13 cellular contexts compared by ENCODE assay signal in the genomic region with DNA sequence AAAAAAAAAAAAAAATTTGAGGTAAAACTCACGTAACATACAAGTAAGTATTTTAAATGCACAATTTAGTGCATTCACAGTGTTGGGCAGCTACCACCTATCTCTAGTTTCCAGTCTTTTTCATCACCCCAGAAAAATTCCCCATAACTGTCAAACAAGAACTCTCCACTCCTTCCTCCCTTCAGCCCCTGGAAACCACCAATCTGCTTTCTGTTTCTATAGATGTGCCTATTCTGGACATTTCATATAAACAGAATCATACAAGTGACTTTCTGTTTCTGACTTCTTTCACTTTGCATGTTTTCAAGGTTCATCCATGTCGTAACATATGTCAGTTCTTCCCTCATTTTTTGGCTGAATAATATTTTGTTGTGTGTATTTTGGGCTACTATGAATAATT. TPM values are rescaled to one million over a fixed set of nuclear protein-coding genes. Genes with fewer than 3 reads are reported as not detected.
DNase-seq lines count a peak whose midpoint lies in the region; ATAC-seq, FAIRE-seq and TF ChIP-seq lines count a peak whose summit lies in the region.
"Had no signal": no experiment of that assay in that cellular context is flagged by ENCODE, and none has a peak within 500 bp of the region (broad histone marks: within the 10 kb centered on the region; RNA-seq: fewer than 3 reads in every experiment).

No MANE protein-coding gene starts in this region.

- H3K9me3 Mint-ChIP-seq in activated naive CD8-positive, alpha-beta T cell treated with anti-CD3 and anti-CD28 coated beads, Interleukin-2, amount 50 U/mL, for 24 hours = peaks cover 24% of the 10 kb centered on the region

- no peak overlapping the region for H3K4me3 ChIP-seq in lower leg skin (ENCODE audit: low read depth, poor library complexity, severe bottlenecking)
- H3K4me3 ChIP-seq: gastrocnemius medialis, right lobe of liver had no signal

- TF ChIP-seq POLR2A in GM12892 (IDR thresholded peaks at IDR 0.05; ENCODE audit: low read depth, low read length) (no peak), lower leg skin (IDR thresholded peaks at IDR 0.05) (no peak)

- peaks cover 22% of the 10 kb centered on the region for H3K36me3 Mint-ChIP-seq in activated naive CD8-positive, alpha-beta T cell treated with anti-CD3 and anti-CD28 coated beads, Interleukin-2, amount 50 U/mL, for 24 hours (ENCODE audit: low read depth)

- WGBS in lower leg skin, 2 donors = 86 to 92% methylated on average over 2 of the region's 2 CpGs

- intact Hi-C loops in lower leg skin (cut with DNase I; ENCODE audit: low total_unique reads) = no loop called here

- peaks cover 43% of the 10 kb centered on the region for H3K4me1 Mint-ChIP-seq in activated naive CD8-positive, alpha-beta T cell treated with anti-CD3 and anti-CD28 coated beads, Interleukin-2, amount 50 U/mL, for 24 hours

- H3K27me3 Mint-ChIP-seq in activated naive CD8-positive, alpha-beta T cell treated with anti-CD3 and anti-CD28 coated beads, Interleukin-2, amount 50 U/mL, for 24 hours = peaks cover 13% of the 10 kb centered on the region

- peak overlapping the region; percentile 17 for H3K4me3 Mint-ChIP-seq in activated naive CD8-positive, alpha-beta T cell treated with anti-CD3 and anti-CD28 coated beads, Interleukin-2, amount 50 U/mL, for 24 hours

- peak; percentile 9 for FAIRE-seq in GM12892 (lab: Jason Lieb, UNC)

- no peak for TF ChIP-seq CTCF in lower leg skin (IDR thresholded peaks at IDR 0.05)

- DNase-seq in GM12892 (ENCODE audit: insufficient read length) (no peak), lower leg skin (ENCODE audit: low spot score in 2 of 2) (no peak), LoVo (ENCODE audit: low spot score) (no peak), NCI-H1694 treated with DMSO at 0.1 percent for 48 hours (lab: John Stamatoyannopoulos, UW) (no peak), EL (no peak)
- DNase-seq in activated naive CD8-positive, alpha-beta T cell treated with anti-CD3 and anti-CD28 coated beads, Interleukin-2, amount 50 U/mL, for 24 hours = no peak
- DNase-seq: cerebellar nuclear complex, gastrocnemius medialis, NCI-H2029 treated with DMSO at 0.1 percent for 48 hours, right lobe of liver, SHP77 treated with DMSO at 0.1 percent for 48 hours had no signal

- peak; percentile 58 for ATAC-seq in GM19467 (IDR thresholded peaks at IDR 0.05; ENCODE audit: unreplicated experiment)
- peak; percentile 57 for ATAC-seq in HG03354 (IDR thresholded peaks at IDR 0.05; ENCODE audit: poor library complexity, severe bottlenecking, unreplicated experiment)
- ATAC-seq in activated naive CD8-positive, alpha-beta T cell treated with anti-CD3 and anti-CD28 coated beads, Interleukin-2, amount 50 U/mL, for 24 hours = peak; percentile 74
- ATAC-seq: gastrocnemius medialis had no signal

- H3K27ac Mint-ChIP-seq in activated naive CD8-positive, alpha-beta T cell treated with anti-CD3 and anti-CD28 coated beads, Interleukin-2, amount 50 U/mL, for 24 hours = peak overlapping the region; percentile 72

RNA-seq across cellular contexts. Expression of a gene that starts 24.9 kb away (rescaled TPM):
- polyA plus RNA-seq in GM12892 (2012; ENCODE audit: missing spikeins) = 3.3 TPM
- total RNA-seq in lower leg skin = 100 to 1,000 TPM; 154 to 644 (median 289) TPM
